Comparison of ENCODE assay signal across 15 cellular contexts in the genomic region with DNA sequence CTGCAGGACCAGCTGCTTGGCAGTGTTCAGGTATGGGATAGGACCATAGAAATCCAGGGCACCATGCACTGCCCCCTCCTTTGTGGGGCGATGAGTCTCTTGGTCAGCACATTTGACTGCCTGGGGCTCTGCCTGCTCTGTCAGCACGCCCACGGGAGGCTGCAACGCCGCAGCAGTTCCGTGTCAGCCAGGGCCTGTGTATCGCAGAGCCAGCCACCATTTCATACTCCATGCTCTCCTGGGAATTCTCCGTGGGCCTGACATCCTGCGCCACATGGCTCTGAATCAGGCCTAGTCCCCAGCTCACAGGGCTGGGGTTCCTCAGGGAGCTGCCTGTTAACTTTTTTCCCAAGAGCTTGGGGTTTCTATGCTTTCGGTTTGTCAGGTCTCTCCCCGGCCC. TPM values are rescaled to one million over a fixed set of nuclear protein-coding genes. Genes with fewer than 3 reads are reported as not detected.
DNase-seq lines count a peak whose midpoint lies in the region; ATAC-seq and TF ChIP-seq lines count a peak whose summit lies in the region.
"Had no signal": no experiment of that assay in that cellular context is flagged by ENCODE, and none has a peak within 500 bp of the region (broad histone marks: within the 10 kb centered on the region; RNA-seq: fewer than 3 reads in every experiment).

No MANE protein-coding gene starts in this region.

- no peak overlapping the region for H3K4me3 ChIP-seq in fibroblast of the aortic adventitia (ENCODE audit: low read depth, low read length)
- H3K4me3 ChIP-seq: cardiac muscle cell, right lobe of liver had no signal

- CTCF ChIA-PET in RWPE1 (lab: Yijun Ruan, JAX): interaction anchor here (0.7 to 2.5 kb wide), 3 partner anchors 9 to 90 kb away, joined by 3 to 15 read pairs (median 3); no protein-coding TSS in a partner anchor

- POLR2A ChIA-PET in RWPE1 (lab: Yijun Ruan, JAX; ENCODE audit: low non-redundant PET): no interaction called here

- ATAC-seq in GM21367 (IDR thresholded peaks at IDR 0.05; ENCODE audit: unreplicated experiment) (no peak), GM21723 (IDR thresholded peaks at IDR 0.05; ENCODE audit: unreplicated experiment) (no peak)
- ATAC-seq: right lobe of liver; stimulated activated naive CD8-positive, alpha-beta T cell treated with anti-CD3 and anti-CD28 coated beads, Interleukin-15, amount 100 ng/mL, for 72 hours had no signal

- peak overlapping the region; percentile 9; the same call in 1 of the 2 replicates for H3K27ac ChIP-seq in RWPE1
- H3K27ac ChIP-seq: cardiac muscle cell, right lobe of liver had no signal

- DNase-seq in AG08395 (ENCODE audit: low spot score) (peak; percentile 64), RWPE1 (ENCODE audit: low spot score) (no peak), fibroblast of the aortic adventitia (ENCODE audit: low read depth) (peak; percentile 45), retina (peak; percentile 45), NOMO-1 treated with DMSO at 0.1 percent for 48 hours (lab: John Stamatoyannopoulos, UW; ENCODE audit: unreplicated experiment) (no peak), GM20000 (ENCODE audit: low spot score) (no peak)
- DNase-seq: activated CD4-positive, alpha-beta memory T cell treated with anti-CD3 and anti-CD28 coated beads for 36 hours; activated effector memory CD4-positive, alpha-beta T cell treated with Interleukin-2 at 50 U/mL for 16 hours; Calu3; NCI-H1092; right lobe of liver; stimulated activated naive CD8-positive, alpha-beta T cell treated with anti-CD3 and anti-CD28 coated beads, Interleukin-15, amount 100 ng/mL, for 72 hours had no signal

- TF ChIP-seq CTCF in RWPE1 (conservative IDR thresholded peaks at IDR 0.05; ENCODE audit: low read depth) (no peak), fibroblast of the aortic adventitia (IDR thresholded peaks at IDR 0.05; ENCODE audit: insufficient read depth, low read length) (no peak), GM20000 (IDR thresholded peaks at IDR 0.05; ENCODE audit: extremely low read depth, missing control alignments) (no peak)

RNA-seq across cellular contexts. Expression of a gene that starts 16.9 kb away (rescaled TPM):
- 0.57 and 4.6 TPM in 2 replicates for total RNA-seq in fibroblast of the aortic adventitia (ENCODE audit: low replicate concordance)

RNA-seq across cellular contexts. Expression of a gene that starts 51.3 kb away (rescaled TPM):
- 30.3 and 70.3 TPM in 2 replicates for total RNA-seq in fibroblast of the aortic adventitia (ENCODE audit: low replicate concordance)

Comparison
In these comparisons a context has a peak if more than half of its experiments do, and no peak if none do; other contexts are left out.
1. DNase-seq: peak in AG08395 (single experiment), fibroblast of the aortic adventitia (single experiment) and retina (single experiment); none in RWPE1 (single experiment), NOMO-1 treated with DMSO at 0.1 percent for 48 hours (single experiment) and GM20000 (single experiment).